Comparison of ENCODE assay signal across 15 cellular contexts in genomic region chr21:40215941-40216340, GRCh38.
A peak's percentile ranks its signal among the peaks of the same experiment; 100 is the strongest.
DNase-seq lines count a peak whose midpoint lies in the region; ATAC-seq and TF ChIP-seq lines count a peak whose summit lies in the region.
"Had no signal": no experiment of that assay in that cellular context is flagged by ENCODE, and none has a peak within 500 bp of the region (broad histone marks: within the 10 kb centered on the region; RNA-seq: fewer than 3 reads in every experiment).

No MANE protein-coding gene starts in this region.

- H3K4me1 ChIP-seq in mammary epithelial cell (ENCODE audit: insufficient read depth, low read length): peaks cover 7% of the 10 kb centered on the region

- BruUV-seq in mammary epithelial cell (replicated peaks; lab: Mats Ljungman, UMichigan): no TSS peak

- no peaks in the 10 kb centered on the region for H3K36me3 ChIP-seq in mammary epithelial cell (ENCODE audit: insufficient read depth, low read length)

- dilution Hi-C loops in mammary epithelial cell (cut with HindIII; ENCODE audit: low sequenced_read_pairs): no loop called here

- H3K27me3 ChIP-seq in mammary epithelial cell (ENCODE audit: insufficient read depth, low read length): no peaks in the 10 kb centered on the region

- 4% methylated on average over 2 of the region's 2 CpGs for WGBS in mammary epithelial cell (ENCODE audit: low coverage, missing lambda C conversion rate)

- no peak overlapping the region for H3K9ac ChIP-seq in mammary epithelial cell (ENCODE audit: insufficient read depth, low read length)

- DNase-seq in NCI-H345 (lab: John Stamatoyannopoulos, UW): peak; percentile 13
- no peak for DNase-seq in NCI-H345 treated with DMSO at 0.1 percent for 48 hours (lab: John Stamatoyannopoulos, UW; ENCODE audit: unreplicated experiment)
- DNase-seq in NCI-H1105 treated with DMSO at 0.1 percent for 48 hours (lab: John Stamatoyannopoulos, UW): peak; percentile 85
- DNase-seq in mammary epithelial cell: peak; percentile 83
- DNase-seq in left kidney (ENCODE audit: low read depth, low spot score): peak; percentile 10
- DNase-seq in NCI-H146 treated with DMSO at 0.1 percent for 48 hours (lab: John Stamatoyannopoulos, UW; ENCODE audit: unreplicated experiment): no peak
- DNase-seq in activated CD4-positive, alpha-beta T cell treated with anti-CD3 and anti-CD28 coated beads for 4 hours: no peak
- DNase-seq: C1 segment of cervical spinal cord; Calu3; CD4-positive, alpha-beta T cell; DMS 273 treated with DMSO at 0.1 percent for 48 hours; EL; GOT3; H9 had no signal

- H3K27ac ChIP-seq in mammary epithelial cell (ENCODE audit: insufficient read depth, low read depth, low read length): peak overlapping the region; percentile 29

- no peak for ATAC-seq in GM18870 (IDR thresholded peaks at IDR 0.05; ENCODE audit: unreplicated experiment)

- TF ChIP-seq CTCF in mammary epithelial cell (conservative IDR thresholded peaks at IDR 0.05 in 1 of 2, IDR thresholded peaks at IDR 0.05 in 1 of 2; ENCODE audit: extremely low read depth in 1 of 2, insufficient read depth in 1 of 2, low read depth in 1 of 2, low read length in 2 of 2): no peak

- in situ Hi-C loops in mammary epithelial cell (cut with MboI; ENCODE audit: low sequenced_read_pairs in 2 of 2): no loop called here

- no peak overlapping the region for H2AFZ ChIP-seq in mammary epithelial cell (ENCODE audit: low read depth, low read length)

- H3K4me2 ChIP-seq in mammary epithelial cell (ENCODE audit: insufficient read depth, low read depth, low read length): peak overlapping the region; percentile 51

- H3K9me3 ChIP-seq in mammary epithelial cell (replicated peaks; ENCODE audit: insufficient read depth, low read length): no peaks in the 10 kb centered on the region

- H3K79me2 ChIP-seq in mammary epithelial cell (ENCODE audit: insufficient read depth, low read length): no peaks in the 10 kb centered on the region

- intact Hi-C loops in mammary epithelial cell (cut with micrococcal nuclease): no loop called here

- CTCF ChIA-PET in mammary epithelial cell (lab: Charles Lee; ENCODE audit: low non-redundant PET): no interaction called here

- peak overlapping the region in 1 of 3 experiments; percentile 20 for H3K4me3 ChIP-seq in mammary epithelial cell (replicated peaks in 1 of 3; ENCODE audit: insufficient read depth in 1 of 3, low read depth in 2 of 3, low read length in 3 of 3)

- no peaks in the 10 kb centered on the region for H4K20me1 ChIP-seq in mammary epithelial cell (ENCODE audit: insufficient read depth, low read length)

Comparison
In these comparisons a context has a peak if more than half of its experiments do, and no peak if none do; other contexts are left out.
1. DNase-seq: peak in NCI-H345 (single experiment), NCI-H1105 treated with DMSO at 0.1 percent for 48 hours (single experiment), mammary epithelial cell (single experiment) and left kidney (single experiment); none in NCI-H345 treated with DMSO at 0.1 percent for 48 hours (single experiment), NCI-H146 treated with DMSO at 0.1 percent for 48 hours (single experiment) and activated CD4-positive, alpha-beta T cell treated with anti-CD3 and anti-CD28 coated beads for 4 hours (0 of 2).